In the genomic region with DNA sequence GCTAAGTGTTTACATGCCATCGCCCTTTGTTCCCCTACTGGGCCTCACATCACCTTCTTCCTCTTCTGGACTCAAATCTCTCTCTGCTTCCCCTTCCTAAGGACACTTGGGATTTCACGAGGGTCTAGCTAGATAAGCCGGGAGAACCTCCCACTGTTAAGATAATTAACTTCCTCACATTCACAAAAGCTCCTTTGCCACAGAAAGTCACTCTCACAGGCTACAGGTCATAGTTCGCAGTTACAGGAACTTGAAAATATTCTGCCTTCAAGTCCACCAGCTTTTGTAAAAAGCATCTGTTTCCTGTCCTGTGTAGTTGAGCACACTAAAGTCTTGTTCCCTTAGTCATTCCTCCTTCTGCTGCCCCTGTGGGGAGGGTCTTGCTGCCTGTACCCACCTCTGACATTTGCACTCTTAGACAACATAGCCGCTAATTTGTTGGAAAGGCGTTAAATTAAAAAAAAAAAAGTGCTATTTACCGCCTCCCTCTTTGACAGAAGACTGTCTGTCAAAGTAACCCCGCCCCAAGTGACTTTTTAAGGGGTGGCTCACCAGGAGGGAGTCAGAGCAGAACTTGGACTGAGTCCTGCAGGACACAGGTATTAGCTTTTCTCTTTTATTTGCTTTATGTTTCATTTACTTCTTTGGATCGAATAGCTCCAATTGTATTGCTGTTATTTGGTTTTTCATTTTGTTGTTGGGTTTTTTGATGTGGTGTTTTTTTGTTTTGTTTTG, we compare ENCODE assay signal across 8 cellular contexts. TPM values are rescaled to one million over a fixed set of nuclear protein-coding genes. Genes with fewer than 3 reads are reported as not detected.
A peak's percentile ranks its signal among the peaks of the same experiment; 100 is the strongest.
DNase-seq lines count a peak whose midpoint lies in the region; ATAC-seq and TF ChIP-seq lines count a peak whose summit lies in the region.

No MANE protein-coding gene starts in this region.

- no peak overlapping the region for H3K4me3 Mint-ChIP-seq in MCF 10A (ENCODE audit: unreplicated experiment)

- intact Hi-C loops in MCF 10A (cut with micrococcal nuclease): no loop called here

- H3K36me3 ChIP-seq in HUES48 (ENCODE audit: control insufficient read depth, insufficient read depth, low read length) (no peaks in the 10 kb centered on the region), cardiac muscle cell (no peaks in the 10 kb centered on the region)

- CTCF ChIA-PET in MCF 10A (lab: Yijun Ruan, JAX): interaction anchor here (0.7 to 2.9 kb wide), 4 partner anchors 21 to 891 kb away, joined by 4 to 13 read pairs (median 6); no protein-coding TSS in a partner anchor

- H3K27me3 Mint-ChIP-seq in MCF 10A (ENCODE audit: insufficient read depth, unreplicated experiment): peaks cover 100% of the 10 kb centered on the region

- no peaks in the 10 kb centered on the region for H3K4me1 Mint-ChIP-seq in MCF 10A (ENCODE audit: insufficient read depth, unreplicated experiment)

- H3K27me3 ChIP-seq in HUES48 (ENCODE audit: control insufficient read depth, insufficient read depth, low read length): no peaks in the 10 kb centered on the region
- no peaks in the 10 kb centered on the region for H3K27me3 ChIP-seq in cardiac muscle cell

- H3K27ac ChIP-seq in HUES48 (ENCODE audit: low read depth, low read length): peak overlapping the region; percentile 69
- H3K27ac ChIP-seq in cardiac muscle cell: peak overlapping the region; percentile 35

- H3K4me1 ChIP-seq in HUES48 (ENCODE audit: control insufficient read depth, insufficient read depth, low read length) (peaks cover 18% of the 10 kb centered on the region), cardiac muscle cell (ENCODE audit: low read depth) (no peaks in the 10 kb centered on the region)

- peak; percentile 73 to 84 for DNase-seq in activated CD4-positive, alpha-beta T cell treated with anti-CD3 and anti-CD28 coated beads, Interleukin-2, amount 50 U/mL, for 48 hours
- DNase-seq in cardiac muscle cell (ENCODE audit: low read depth in 1 of 2, low spot score in 1 of 2) (peak in 1 of 2 donors; percentile 20), NCI-H510A treated with DMSO at 0.1 percent for 48 hours (lab: John Stamatoyannopoulos, UW) (no peak), MCF 10A (ENCODE audit: unreplicated experiment) (no peak)
- peak in 2 of 3 experiments; percentile 63 to 69 for DNase-seq in stimulated activated CD4-positive, alpha-beta T cell treated with anti-CD3 and anti-CD28 coated beads, TNF-alpha, amount 100 ng/mL, for 24 hours (ENCODE audit: low read depth in 3 of 3)

- POLR2A ChIA-PET in MCF 10A (lab: Yijun Ruan, JAX): no interaction called here

- peaks cover 11% of the 10 kb centered on the region for H3K36me3 Mint-ChIP-seq in MCF 10A (ENCODE audit: insufficient read depth, unreplicated experiment)

- H3K9ac ChIP-seq in HUES48 (ENCODE audit: low read depth, low read length): no peak overlapping the region

- no peak overlapping the region for H3K27ac Mint-ChIP-seq in MCF 10A (ENCODE audit: low read depth, unreplicated experiment)

- ATAC-seq in GM18498 (IDR thresholded peaks at IDR 0.05; ENCODE audit: unreplicated experiment) (peak; percentile 62), SK-N-SH treated with all-trans-retinoic acid at 6 μM for 48 hours (no peak)

- TF ChIP-seq CTCF in cardiac muscle cell (IDR thresholded peaks at IDR 0.05; ENCODE audit: low read depth, low read length): no peak
- no peak for TF ChIP-seq CTCF in MCF 10A (IDR thresholded peaks at IDR 0.05; ENCODE audit: unreplicated experiment)

- H3K9me3 ChIP-seq in HUES48 (ENCODE audit: control insufficient read depth, insufficient read depth, low read length) (no peaks in the 10 kb centered on the region), cardiac muscle cell (ENCODE audit: low read depth) (peaks cover under 1% of the 10 kb centered on the region)

- H3K4me3 ChIP-seq in HUES48 (ENCODE audit: low read depth, low read length) (peak overlapping the region; percentile 37; the same call in 1 of the 2 replicates), cardiac muscle cell (no peak overlapping the region)

- H3K9me3 Mint-ChIP-seq in MCF 10A (ENCODE audit: unreplicated experiment): no peaks in the 10 kb centered on the region

- BruUV-seq in MCF 10A (replicated peaks; lab: Mats Ljungman, UMichigan): no TSS peak

TF ChIP-seq in SK-N-SH treated with all-trans-retinoic acid at 6 μM for 48 hours, 23 proteins besides CTCF, POLR2A, EP300 and RAD21:
- TF ChIP-seq ZFP30 (CRISPR knock-in tag; IDR thresholded peaks at IDR 0.05) (no peak), OSR1 (CRISPR knock-in tag; IDR thresholded peaks at IDR 0.05) (no peak), SNAI2 (CRISPR knock-in tag; IDR thresholded peaks at IDR 0.05) (no peak), ARNTL (CRISPR knock-in tag; IDR thresholded peaks at IDR 0.05; ENCODE audit: borderline replicate concordance, low read depth) (no peak), ZC3H10 (CRISPR knock-in tag; IDR thresholded peaks at IDR 0.05) (no peak), ISL1 (CRISPR knock-in tag; IDR thresholded peaks at IDR 0.05) (no peak), ZFP3 (CRISPR knock-in tag; IDR thresholded peaks at IDR 0.05) (no peak)
- TF ChIP-seq, protein P1, sequence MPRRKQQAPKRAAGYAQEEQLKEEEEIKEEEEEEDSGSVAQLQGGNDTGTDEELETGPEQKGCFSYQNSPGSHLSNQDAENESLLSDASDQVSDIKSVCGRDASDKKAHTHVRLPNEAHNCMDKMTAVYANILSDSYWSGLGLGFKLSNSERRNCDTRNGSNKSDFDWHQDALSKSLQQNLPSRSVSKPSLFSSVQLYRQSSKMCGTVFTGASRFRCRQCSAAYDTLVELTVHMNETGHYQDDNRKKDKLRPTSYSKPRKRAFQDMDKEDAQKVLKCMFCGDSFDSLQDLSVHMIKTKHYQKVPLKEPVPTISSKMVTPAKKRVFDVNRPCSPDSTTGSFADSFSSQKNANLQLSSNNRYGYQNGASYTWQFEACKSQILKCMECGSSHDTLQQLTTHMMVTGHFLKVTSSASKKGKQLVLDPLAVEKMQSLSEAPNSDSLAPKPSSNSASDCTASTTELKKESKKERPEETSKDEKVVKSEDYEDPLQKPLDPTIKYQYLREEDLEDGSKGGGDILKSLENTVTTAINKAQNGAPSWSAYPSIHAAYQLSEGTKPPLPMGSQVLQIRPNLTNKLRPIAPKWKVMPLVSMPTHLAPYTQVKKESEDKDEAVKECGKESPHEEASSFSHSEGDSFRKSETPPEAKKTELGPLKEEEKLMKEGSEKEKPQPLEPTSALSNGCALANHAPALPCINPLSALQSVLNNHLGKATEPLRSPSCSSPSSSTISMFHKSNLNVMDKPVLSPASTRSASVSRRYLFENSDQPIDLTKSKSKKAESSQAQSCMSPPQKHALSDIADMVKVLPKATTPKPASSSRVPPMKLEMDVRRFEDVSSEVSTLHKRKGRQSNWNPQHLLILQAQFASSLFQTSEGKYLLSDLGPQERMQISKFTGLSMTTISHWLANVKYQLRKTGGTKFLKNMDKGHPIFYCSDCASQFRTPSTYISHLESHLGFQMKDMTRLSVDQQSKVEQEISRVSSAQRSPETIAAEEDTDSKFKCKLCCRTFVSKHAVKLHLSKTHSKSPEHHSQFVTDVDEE (CRISPR knock-in tag; IDR thresholded peaks at IDR 0.05): no peak

RNA-seq across cellular contexts. Expression of a gene that starts 26.8 kb away (rescaled TPM):
- 2.8 and 4.4 TPM in 2 replicates for total RNA-seq in cardiac muscle cell
- 2.2 and 5.0 TPM in 2 replicates for polyA plus RNA-seq in cardiac muscle cell
- total RNA-seq in MCF 10A (2022): not detected in 2 replicates

Comparison
In these comparisons a context has a peak if more than half of its experiments do, and no peak if none do; other contexts are left out.
1. DNase-seq: peak in activated CD4-positive, alpha-beta T cell treated with anti-CD3 and anti-CD28 coated beads, Interleukin-2, amount 50 U/mL, for 48 hours (2 of 2) and stimulated activated CD4-positive, alpha-beta T cell treated with anti-CD3 and anti-CD28 coated beads, TNF-alpha, amount 100 ng/mL, for 24 hours (2 of 3); none in NCI-H510A treated with DMSO at 0.1 percent for 48 hours (single experiment) and MCF 10A (single experiment).